11 cellular contexts compared by ENCODE assay signal in the genomic region with DNA sequence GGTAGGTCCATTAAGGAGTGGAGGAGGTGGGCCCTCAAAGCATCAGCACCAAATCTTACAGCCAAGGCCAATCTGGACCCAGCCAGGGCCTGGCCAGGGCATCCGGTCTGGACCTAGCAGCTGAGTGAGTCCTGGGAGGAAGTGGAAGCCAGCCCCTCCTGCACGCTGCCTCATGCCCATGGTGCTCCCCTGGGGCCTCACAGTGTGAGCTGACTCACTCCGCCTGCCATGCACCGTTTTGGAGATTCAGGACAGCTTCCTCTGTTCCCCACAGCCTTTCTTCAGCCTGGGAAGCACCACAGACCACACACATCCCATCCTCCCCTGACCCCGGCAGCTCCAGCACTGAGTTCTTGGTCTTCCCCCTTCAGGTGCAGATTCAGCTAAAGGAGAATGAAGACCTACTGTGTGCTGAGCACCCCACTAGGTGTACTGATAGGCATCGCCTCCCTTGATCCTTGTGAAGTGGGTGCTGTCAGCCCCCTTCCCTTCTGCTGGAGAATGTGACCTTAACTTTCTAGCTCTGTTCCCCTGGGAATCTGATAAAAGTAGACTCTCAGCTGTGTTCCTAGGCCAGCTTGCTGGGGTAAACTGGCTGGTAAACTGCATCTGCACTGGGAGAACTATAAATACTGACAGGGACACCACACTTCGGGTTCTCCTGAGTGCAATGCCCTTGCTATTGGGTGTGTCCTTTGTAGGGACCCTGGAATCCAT. TPM values are rescaled to one million over a fixed set of nuclear protein-coding genes. Genes with fewer than 3 reads are reported as not detected.
DNase-seq lines count a peak whose midpoint lies in the region; ATAC-seq and TF ChIP-seq lines count a peak whose summit lies in the region.
"Had no signal": no experiment of that assay in that cellular context is flagged by ENCODE, and none has a peak within 500 bp of the region (broad histone marks: within the 10 kb centered on the region; RNA-seq: fewer than 3 reads in every experiment).

No MANE protein-coding gene starts in this region.

- ATAC-seq in GM21619 (IDR thresholded peaks at IDR 0.05; ENCODE audit: unreplicated experiment): peak; percentile 75
- ATAC-seq: body of pancreas had no signal

- H3K36me3 ChIP-seq in ovary: no peaks in the 10 kb centered on the region

- H3K4me3 ChIP-seq in ovary: no peak overlapping the region
- H3K4me3 ChIP-seq: body of pancreas had no signal

- H3K27ac ChIP-seq in ovary: no peak overlapping the region
- H3K27ac ChIP-seq: body of pancreas, parathyroid adenoma had no signal

- intact Hi-C loops in ovary (cut with DNase I): no loop called here

- no peak for TF ChIP-seq POLR2A in ovary (IDR thresholded peaks at IDR 0.05)

- no peak for TF ChIP-seq EP300 in ovary (IDR thresholded peaks at IDR 0.05)

- in situ Hi-C loops in ACHN (cut with HindIII; ENCODE audit: low pct_ligation_motif_present, low pct_unique_long_range_greater_than_20kb, low sequenced_read_pairs): no loop called here

- H3K4me1 ChIP-seq in ovary (ENCODE audit: insufficient read depth): no peaks in the 10 kb centered on the region
- H3K4me1 ChIP-seq: body of pancreas, parathyroid adenoma had no signal

- no peak for TF ChIP-seq CTCF in ovary (IDR thresholded peaks at IDR 0.05)

- H3K9me3 ChIP-seq in ovary: no peaks in the 10 kb centered on the region
- H3K9me3 ChIP-seq: body of pancreas had no signal

- 49 to 62% (median 53%) methylated on average over 7 of the region's 7 CpGs for WGBS in ovary, 3 donors

- DNase-seq in ACHN: peak; percentile 79
- DNase-seq in RKO (ENCODE audit: low spot score): peak; percentile 47
- DNase-seq in glomerular visceral epithelial cell (ENCODE audit: extremely low spot score): peak; percentile 73
- no peak for DNase-seq in NCI-H2227 (lab: John Stamatoyannopoulos, UW; ENCODE audit: unreplicated experiment)
- no peak for DNase-seq in ovary
- DNase-seq in NCI-H128 (lab: John Stamatoyannopoulos, UW; ENCODE audit: unreplicated experiment): no peak
- no peak for DNase-seq in ecto neural progenitor cell (ENCODE audit: low spot score)
- DNase-seq: NCI-H187 treated with DMSO at 0.1 percent for 48 hours had no signal

- no peaks in the 10 kb centered on the region for H3K27me3 ChIP-seq in ovary
- H3K27me3 ChIP-seq: body of pancreas had no signal

RNA-seq across cellular contexts. Expression of gene SEC13, which starts 36.8 kb away (rescaled TPM):
- 10 to 100 TPM; 48.8 to 93.6 (median 74.5) TPM for total RNA-seq in ovary
- polyA plus RNA-seq in ovary: 10 to 100 TPM; 47.6 to 75.5 TPM

Comparison
In these comparisons a context has a peak if more than half of its experiments do, and no peak if none do; other contexts are left out.
1. DNase-seq: peak in ACHN (single experiment), RKO (single experiment) and glomerular visceral epithelial cell (single experiment); none in NCI-H2227 (single experiment), ovary (0 of 5), NCI-H128 (single experiment) and ecto neural progenitor cell (single experiment).